ENCODE assay signal across 8 cellular contexts in genomic region chr10:102775973-102776669, GRCh38. TPM values are rescaled to one million over a fixed set of nuclear protein-coding genes. Genes with fewer than 3 reads are reported as not detected.
A peak's percentile ranks its signal among the peaks of the same experiment; 100 is the strongest.
DNase-seq lines count a peak whose midpoint lies in the region; ATAC-seq and TF ChIP-seq lines count a peak whose summit lies in the region.

No MANE protein-coding gene starts in this region.

- peak overlapping the region; percentile 37 for H3K9ac ChIP-seq in iPS-18a (ENCODE audit: low read length)
- H3K9ac ChIP-seq in rectal smooth muscle tissue (ENCODE audit: low read length): peak overlapping the region; percentile 64

- no peak for DNase-seq in natural killer cell
- DNase-seq in natural killer cell treated with Interleukin-12 subunit alpha and Interleukin-12 subunit beta and Interleukin-15 and Interleukin-18, amount 100 ng/mL, for 72 hours (ENCODE audit: low spot score): no peak
- DNase-seq in astrocyte of the hippocampus (ENCODE audit: low read depth, low spot score): peak; percentile 95
- DNase-seq in NCI-H2107 treated with DMSO at 0.1 percent for 48 hours (lab: John Stamatoyannopoulos, UW; ENCODE audit: unreplicated experiment): no peak

- H3K27me3 ChIP-seq in iPS-18a (ENCODE audit: control insufficient read depth, insufficient read depth, low read length): no peaks in the 10 kb centered on the region
- no peaks in the 10 kb centered on the region for H3K27me3 ChIP-seq in rectal smooth muscle tissue (ENCODE audit: control insufficient read depth, insufficient read depth, low read length)

- H3K9me3 Mint-ChIP-seq in natural killer cell: no peaks in the 10 kb centered on the region
- no peaks in the 10 kb centered on the region for H3K9me3 Mint-ChIP-seq in natural killer cell treated with Interleukin-12 subunit alpha and Interleukin-12 subunit beta and Interleukin-15 and Interleukin-18, amount 100 ng/mL, for 72 hours

- H3K4me1 ChIP-seq in iPS-18a (ENCODE audit: control insufficient read depth, low read depth, low read length) (peaks cover 33% of the 10 kb centered on the region), rectal smooth muscle tissue (ENCODE audit: control insufficient read depth, insufficient read depth, low read length) (peaks cover 57% of the 10 kb centered on the region)

- no peaks in the 10 kb centered on the region for H3K9me3 ChIP-seq in iPS-18a (ENCODE audit: control insufficient read depth, low read depth, low read length)

- TF ChIP-seq CTCF in natural killer cell (IDR thresholded peaks at IDR 0.05): no peak

- H3K27ac Mint-ChIP-seq in natural killer cell: peak overlapping the region in 1 of 2 donors; percentile 84
- H3K27ac Mint-ChIP-seq in natural killer cell treated with Interleukin-12 subunit alpha and Interleukin-12 subunit beta and Interleukin-15 and Interleukin-18, amount 100 ng/mL, for 72 hours: peak overlapping the region in 1 of 2 donors; percentile 47

- H3K36me3 ChIP-seq in iPS-18a (ENCODE audit: control insufficient read depth, low read depth, low read length) (no peaks in the 10 kb centered on the region), rectal smooth muscle tissue (ENCODE audit: control insufficient read depth, insufficient read depth, low read length) (no peaks in the 10 kb centered on the region)

- H3K27me3 Mint-ChIP-seq in natural killer cell (ENCODE audit: low read depth in 2 of 2): no peaks in the 10 kb centered on the region
- no peaks in the 10 kb centered on the region for H3K27me3 Mint-ChIP-seq in natural killer cell treated with Interleukin-12 subunit alpha and Interleukin-12 subunit beta and Interleukin-15 and Interleukin-18, amount 100 ng/mL, for 72 hours

- H3K4me3 ChIP-seq in iPS-18a (ENCODE audit: low read length) (peak overlapping the region; percentile 11), rectal smooth muscle tissue (ENCODE audit: low read length) (peak overlapping the region; percentile 66)

- H3K4me1 Mint-ChIP-seq in natural killer cell: peaks cover 63 to 65% of the 10 kb centered on the region in 2 donors
- H3K4me1 Mint-ChIP-seq in natural killer cell treated with Interleukin-12 subunit alpha and Interleukin-12 subunit beta and Interleukin-15 and Interleukin-18, amount 100 ng/mL, for 72 hours (ENCODE audit: low read depth in 2 of 2): peaks cover 47 to 50% of the 10 kb centered on the region in 2 donors

- H3K36me3 Mint-ChIP-seq in natural killer cell: no peaks in the 10 kb centered on the region
- H3K36me3 Mint-ChIP-seq in natural killer cell treated with Interleukin-12 subunit alpha and Interleukin-12 subunit beta and Interleukin-15 and Interleukin-18, amount 100 ng/mL, for 72 hours: no peaks in the 10 kb centered on the region

- H3K27ac ChIP-seq in iPS-18a (ENCODE audit: low read length): no peak overlapping the region
- H3K27ac ChIP-seq in rectal smooth muscle tissue (ENCODE audit: low read depth, low read length): peak overlapping the region; percentile 95

- intact Hi-C loops in natural killer cell (cut with micrococcal nuclease): no loop called here

- no peak overlapping the region for H3K4me3 Mint-ChIP-seq in natural killer cell
- H3K4me3 Mint-ChIP-seq in natural killer cell treated with Interleukin-12 subunit alpha and Interleukin-12 subunit beta and Interleukin-15 and Interleukin-18, amount 100 ng/mL, for 72 hours: no peak overlapping the region

- ATAC-seq in natural killer cell: peak in 2 of 3 donors; percentile 40 to 49
- no peak for ATAC-seq in natural killer cell treated with Interleukin-12 subunit alpha and Interleukin-12 subunit beta and Interleukin-15 and Interleukin-18, amount 100 ng/mL, for 72 hours
- ATAC-seq in HG03095 (IDR thresholded peaks at IDR 0.05; ENCODE audit: unreplicated experiment): no peak
- ATAC-seq in GM18520 (IDR thresholded peaks at IDR 0.05; ENCODE audit: unreplicated experiment): no peak

RNA-seq across cellular contexts. Expression of gene WBP1L, which starts 32.4 kb away (rescaled TPM):
- total RNA-seq in natural killer cell: 10 to 100 TPM; 34.6 to 48.4 (median 47.9) TPM
- total RNA-seq in natural killer cell treated with Interleukin-12 subunit alpha and Interleukin-12 subunit beta and Interleukin-15 and Interleukin-18, amount 100 ng/mL, for 72 hours: 10 to 100 TPM; 21.0 to 33.1 TPM

Comparison
In these comparisons a context has a peak if more than half of its experiments do, and no peak if none do; other contexts are left out.
1. ATAC-seq: peak in natural killer cell (2 of 3); none in natural killer cell treated with Interleukin-12 subunit alpha and Interleukin-12 subunit beta and Interleukin-15 and Interleukin-18, amount 100 ng/mL, for 72 hours (0 of 2), HG03095 (single experiment) and GM18520 (single experiment).